8 cellular contexts compared by ENCODE assay signal in the genomic region with DNA sequence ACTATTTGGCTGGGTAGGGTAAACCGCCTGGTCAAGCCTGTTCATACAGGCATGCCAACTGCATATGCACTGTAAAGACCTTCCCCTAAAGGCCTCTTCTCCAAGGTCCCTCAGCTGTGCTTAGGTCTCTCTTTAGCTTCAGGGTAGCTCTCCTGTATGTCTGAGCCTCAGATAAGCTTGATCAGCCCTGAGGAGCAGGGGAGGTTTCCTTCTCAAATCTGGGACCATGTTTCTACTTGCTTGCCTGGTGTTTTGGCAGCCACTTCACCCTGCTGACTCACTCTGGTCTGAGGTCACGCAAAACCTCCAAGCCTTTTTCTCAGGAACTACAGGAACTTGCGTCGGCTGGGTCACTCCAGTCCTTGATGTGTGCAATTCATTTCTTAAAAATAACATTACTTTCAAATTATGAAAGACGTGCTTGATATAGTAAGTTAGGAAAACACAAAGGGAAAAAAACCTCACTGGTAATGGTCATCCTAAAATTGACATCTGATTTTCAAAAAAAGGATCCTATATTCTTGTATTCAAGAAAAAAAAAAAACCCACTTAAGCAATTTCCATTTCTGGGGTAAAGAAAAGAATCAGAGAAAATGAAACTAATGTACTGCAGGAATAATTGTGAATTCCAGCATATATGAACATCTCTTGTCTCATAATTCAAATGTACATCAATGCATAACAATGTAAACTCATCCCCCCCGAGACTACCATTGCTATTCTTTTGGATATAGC. TPM values are rescaled to one million over a fixed set of nuclear protein-coding genes. Genes with fewer than 3 reads are reported as not detected.
DNase-seq lines count a peak whose midpoint lies in the region; ATAC-seq, FAIRE-seq and TF ChIP-seq lines count a peak whose summit lies in the region.

No MANE protein-coding gene starts in this region.

- intact Hi-C loops in Calu3 (cut with micrococcal nuclease; ENCODE audit: unreplicated experiment) (no loop called here), ascending aorta (cut with DNase I) (loop anchor here (5.0 kb wide), 2 partner anchors 42 to 48 kb away; partner anchors contain the start of gene AK2), kidney (cut with DNase I) (no loop called here)

- H3K27me3 ChIP-seq in ascending aorta: no peaks in the 10 kb centered on the region
- no peaks in the 10 kb centered on the region; the same call in 1 of the 2 replicates for H3K27me3 ChIP-seq in H7 (ENCODE audit: control insufficient read depth, insufficient read depth, low read length)

- H3K36me3 ChIP-seq in ascending aorta (no peaks in the 10 kb centered on the region), kidney (ENCODE audit: control insufficient read depth in 1 of 2, insufficient read depth in 2 of 2, low read length in 2 of 2) (no peaks in the 10 kb centered on the region), H7 (replicated peaks; ENCODE audit: control insufficient read depth, insufficient read depth, low read length) (no peaks in the 10 kb centered on the region)

- H3K9me3 ChIP-seq in ascending aorta (no peaks in the 10 kb centered on the region), kidney (ENCODE audit: control insufficient read depth in 1 of 2, low read length in 2 of 2) (no peaks in the 10 kb centered on the region)

- H3K4me3 ChIP-seq in ascending aorta (no peak overlapping the region), kidney (ENCODE audit: low read length in 2 of 2) (no peak overlapping the region), H7 (ENCODE audit: insufficient read depth, low read depth, low read length) (no peak overlapping the region)

- H3K4me1 Mint-ChIP-seq in Calu3 (ENCODE audit: low read depth, unreplicated experiment): peaks cover 44% of the 10 kb centered on the region

- H3K27ac ChIP-seq in ascending aorta (peak overlapping the region; percentile 75 to 77), kidney (ENCODE audit: low read depth in 2 of 2, low read length in 2 of 2) (peak overlapping the region; percentile 77 to 78)

- peak overlapping the region; percentile 30 for H3K4me3 Mint-ChIP-seq in Calu3 (ENCODE audit: low read depth, unreplicated experiment)

- H3K36me3 Mint-ChIP-seq in Calu3 (ENCODE audit: insufficient read depth, unreplicated experiment): peaks cover 41% of the 10 kb centered on the region

- CTCF ChIA-PET in Calu3 (lab: Charles Lee): interaction anchor here (1.0 to 1.2 kb wide), 2 partner anchors 17 to 37 kb away, joined by 3 read pairs; no protein-coding TSS in a partner anchor

- no peaks in the 10 kb centered on the region for H3K9me3 Mint-ChIP-seq in Calu3 (ENCODE audit: low read depth, unreplicated experiment)

- DNase-seq in Calu3 (peak; percentile 60), NCI-H226 (peak; percentile 97), ascending aorta (ENCODE audit: low spot score in 2 of 2) (peak; percentile 71 to 93), kidney (peak; percentile 83), H7 (no peak)
- DNase-seq in stimulated activated CD8-positive, alpha-beta memory T cell treated with anti-CD3 and anti-CD28 coated beads, Interleukin-4, amount 100 ng/mL, for 48 hours: peak; percentile 77

- BruUV-seq in Calu3 (replicated peaks; lab: Mats Ljungman, UMichigan): no TSS peak

- TF ChIP-seq CTCF in Calu3 (IDR thresholded peaks at IDR 0.05; ENCODE audit: unreplicated experiment) (no peak), ascending aorta (IDR thresholded peaks at IDR 0.05) (no peak), kidney (IDR thresholded peaks at IDR 0.05; ENCODE audit: borderline replicate concordance, extremely low read depth, insufficient read depth) (no peak)

- FAIRE-seq in kidney (lab: Jason Lieb, UNC): peak; percentile 3

- H3K4me1 ChIP-seq in ascending aorta (peaks cover 0 to 29% of the 10 kb centered on the region in 2 donors), kidney (ENCODE audit: control insufficient read depth in 1 of 2, insufficient read depth in 1 of 2, low read depth in 1 of 2, low read length in 2 of 2) (peaks cover 26 to 27% of the 10 kb centered on the region in 2 donors)

- H3K9ac ChIP-seq in kidney (ENCODE audit: low read length in 2 of 2): no peak overlapping the region

- no peak for ATAC-seq in HG03571 (IDR thresholded peaks at IDR 0.05; ENCODE audit: unreplicated experiment)
- no peak for ATAC-seq in HG02870 (IDR thresholded peaks at IDR 0.05; ENCODE audit: unreplicated experiment)

- peak overlapping the region; percentile 91 for H3K27ac Mint-ChIP-seq in Calu3 (ENCODE audit: unreplicated experiment)

- H3K27me3 Mint-ChIP-seq in Calu3 (ENCODE audit: unreplicated experiment): no peaks in the 10 kb centered on the region

RNA-seq across cellular contexts. Expression of gene RNF19B, which starts 24.7 kb away (rescaled TPM):
- total RNA-seq in Calu3 (2022): 21.5 and 23.2 TPM in 2 replicates
- 40.0 TPM for total RNA-seq in ascending aorta
- total RNA-seq in kidney: 30.8 TPM
- 17.3 TPM for polyA plus RNA-seq in kidney (ENCODE audit: insufficient read depth, low read depth, low replicate concordance)
- total RNA-seq in H7 (2014; rRNA removed; shearing (Covaris generic)): 24.9 and 26.7 TPM in 2 replicates

RNA-seq across cellular contexts. Expression of gene AK2, which starts 47.4 kb away (rescaled TPM):
- total RNA-seq in Calu3 (2022) (226 and 233 TPM in 2 replicates), ascending aorta (68.4 TPM), kidney (172 TPM)
- 334 TPM for polyA plus RNA-seq in kidney (ENCODE audit: insufficient read depth, low read depth, low replicate concordance)
- total RNA-seq in H7 (2014; rRNA removed; shearing (Covaris generic)): 151 and 168 TPM in 2 replicates
